Comparison of ENCODE assay signal across 8 cellular contexts in the genomic region with DNA sequence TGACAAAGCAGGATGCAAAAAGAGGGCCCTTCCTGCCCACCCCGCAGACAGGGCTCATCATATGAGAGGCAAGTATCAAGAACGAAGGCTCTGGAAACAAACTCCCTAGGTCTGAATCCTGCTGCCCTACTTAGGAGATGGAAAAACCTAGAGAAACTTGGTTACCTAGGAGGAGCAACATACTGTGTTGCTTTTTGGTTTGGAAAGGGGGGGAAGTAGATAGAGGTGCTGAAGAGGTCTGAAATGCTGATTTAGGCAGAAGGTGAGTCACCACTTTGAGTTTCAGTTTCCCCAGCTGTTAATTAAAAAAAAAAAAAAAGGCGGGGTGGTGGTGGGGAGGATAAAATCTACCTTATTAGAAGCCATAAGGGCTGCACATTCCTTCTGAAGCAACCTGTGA. TPM values are rescaled to one million over a fixed set of nuclear protein-coding genes. Genes with fewer than 3 reads are reported as not detected.
DNase-seq lines count a peak whose midpoint lies in the region; ATAC-seq and TF ChIP-seq lines count a peak whose summit lies in the region.

No MANE protein-coding gene starts in this region.

- H3K79me2 ChIP-seq in mesendoderm (ENCODE audit: control insufficient read depth, insufficient read depth, low read length), result peaks cover 60% of the 10 kb centered on the region

- no peak overlapping the region for H2BK15ac ChIP-seq in mesendoderm (replicated peaks; ENCODE audit: low read depth)

- intact Hi-C loops in left ventricle myocardium inferior (cut with micrococcal nuclease) (no loop called here), left ventricle myocardium superior (cut with micrococcal nuclease) (no loop called here)

- H3K4me1 ChIP-seq in left ventricle myocardium inferior, result peaks cover 92% of the 10 kb centered on the region
- H3K4me1 ChIP-seq in adipocyte (ENCODE audit: control insufficient read depth, insufficient read depth, low read length), result peaks cover 54% of the 10 kb centered on the region
- peaks cover 13% of the 10 kb centered on the region for H3K4me1 ChIP-seq in mesendoderm (ENCODE audit: control insufficient read depth, low read depth, low read length)

- no peak overlapping the region for H4K5ac ChIP-seq in mesendoderm (ENCODE audit: low read length)

- peak overlapping the region; percentile 96 for H3K56ac ChIP-seq in mesendoderm (ENCODE audit: low read length)

- H3K36me3 ChIP-seq in left ventricle myocardium inferior (no peaks in the 10 kb centered on the region), adipocyte (ENCODE audit: control insufficient read depth, insufficient read depth, low read length, severe bottlenecking) (no peaks in the 10 kb centered on the region), mesendoderm (ENCODE audit: control insufficient read depth, insufficient read depth, low read length) (no peaks in the 10 kb centered on the region)

- WGBS in mesendoderm (ENCODE audit: extremely low coverage, insufficient coverage, low lambda C conversion rate), result no CpG with 5 or more reads among the region's 3 CpGs

- DNase-seq in left ventricle myocardium inferior (no peak), left ventricle myocardium superior (no peak), adipocyte (ENCODE audit: low read depth) (no peak), mesendoderm (peak; percentile 70), NCI-H345 treated with DMSO at 0.1 percent for 48 hours (lab: John Stamatoyannopoulos, UW; ENCODE audit: unreplicated experiment) (no peak), germinal center (ENCODE audit: low spot score) (no peak), iPS-NIHi11 (ENCODE audit: low spot score) (no peak)

- H3K9me3 ChIP-seq in left ventricle myocardium inferior (replicated peaks) (no peaks in the 10 kb centered on the region), adipocyte (ENCODE audit: control insufficient read depth, low read length) (no peaks in the 10 kb centered on the region)

- H3K18ac ChIP-seq in mesendoderm (ENCODE audit: low read length), result no peak overlapping the region

- H2BK120ac ChIP-seq in mesendoderm (ENCODE audit: low read depth, low read length), result no peak overlapping the region

- no peak overlapping the region for H2AK5ac ChIP-seq in mesendoderm (ENCODE audit: low read length)

- peak overlapping the region; percentile 80 for H3K23ac ChIP-seq in mesendoderm (ENCODE audit: low read length)

- H4K8ac ChIP-seq in mesendoderm (ENCODE audit: low read depth, low read length), result no peak overlapping the region

- H3K79me1 ChIP-seq in mesendoderm (ENCODE audit: low read length), result peaks cover 20% of the 10 kb centered on the region

- H3K4ac ChIP-seq in mesendoderm (ENCODE audit: low read depth, low read length), result no peak overlapping the region

- H3K4me2 ChIP-seq in mesendoderm (ENCODE audit: low read length), result peak overlapping the region; percentile 64

- H3K27me3 ChIP-seq in left ventricle myocardium inferior (ENCODE audit: low read depth) (no peaks in the 10 kb centered on the region), adipocyte (replicated peaks; ENCODE audit: control insufficient read depth, insufficient read depth, low read length) (no peaks in the 10 kb centered on the region), mesendoderm (ENCODE audit: insufficient read depth, low read length, poor library complexity) (no peaks in the 10 kb centered on the region)

- H3K9ac ChIP-seq in adipocyte (ENCODE audit: low read length) (peak overlapping the region; percentile 96), mesendoderm (ENCODE audit: low read length) (peak overlapping the region; percentile 90)

- peak overlapping the region; percentile 95 for H3K27ac ChIP-seq in left ventricle myocardium inferior (replicated peaks)
- H3K27ac ChIP-seq in mesendoderm (ENCODE audit: low read depth, low read length), result no peak overlapping the region

- no peak overlapping the region for H2BK5ac ChIP-seq in mesendoderm (ENCODE audit: low read length)

- H3K4me3 ChIP-seq in left ventricle myocardium inferior (peak overlapping the region; percentile 95), adipocyte (ENCODE audit: low read length) (peak overlapping the region; percentile 97), mesendoderm (ENCODE audit: low read length) (no peak overlapping the region)

- ATAC-seq in left ventricle myocardium superior (no peak), HG03442 (IDR thresholded peaks at IDR 0.05; ENCODE audit: unreplicated experiment) (peak; percentile 20)

- no peak for TF ChIP-seq CTCF in left ventricle myocardium inferior (IDR thresholded peaks at IDR 0.05; ENCODE audit: borderline replicate concordance)

RNA-seq across cellular contexts. Expression of a gene that starts 1.5 kb away (rescaled TPM):
- total RNA-seq in left ventricle myocardium inferior (18.3 TPM), left ventricle myocardium superior (22.5 TPM)
- polyA plus RNA-seq in mesendoderm (2013, experiment 1 of 2), result 24.9 TPM
- polyA plus RNA-seq in mesendoderm (2013, experiment 2 of 2), result 27.1 TPM
